In genomic region chr7:55502209-55502608, GRCh38 we compare ENCODE assay signal across 25 cellular contexts.
DNase-seq lines count a peak whose midpoint lies in the region; ATAC-seq lines count a peak whose summit lies in the region.
"Had no signal": no experiment of that assay in that cellular context is flagged by ENCODE, and none has a peak within 500 bp of the region (broad histone marks: within the 10 kb centered on the region; RNA-seq: fewer than 3 reads in every experiment).

No MANE protein-coding gene starts in this region.

- no peaks in the 10 kb centered on the region for H3K27me3 ChIP-seq in aorta (ENCODE audit: control insufficient read depth in 1 of 2, insufficient read depth in 2 of 2, low read length in 1 of 2)
- H3K27me3 ChIP-seq: BLaER1 had no signal

- H3K27ac ChIP-seq in aorta (ENCODE audit: low read depth in 1 of 2, low read length in 2 of 2), result no peak overlapping the region
- H3K27ac ChIP-seq: BLaER1, VCaP had no signal

- no peaks in the 10 kb centered on the region for H3K36me3 ChIP-seq in aorta (ENCODE audit: control insufficient read depth in 1 of 2, insufficient read depth in 2 of 2, low read length in 1 of 2)

- H3K4me1 Mint-ChIP-seq in stimulated activated naive B cell treated with anti-CD40 and anti-IgM and Interleukin-4, amounts not matched to agents 10 μg/mL and 1 μg/mL and 100 μg/mL, for 72 hours, result peaks cover 38 to 48% of the 10 kb centered on the region in 2 donors

- H3K4me3 Mint-ChIP-seq in stimulated activated naive B cell treated with anti-CD40 and anti-IgM and Interleukin-4, amounts not matched to agents 10 μg/mL and 1 μg/mL and 100 μg/mL, for 72 hours, result no peak overlapping the region
- H3K4me3 Mint-ChIP-seq: activated CD8-positive, alpha-beta T cell treated with anti-CD3 and anti-CD28 coated beads, Interleukin-2, amount 10 ng/mL, durations not matched to agents 7 days and 5 days; dendritic cell treated with granulocyte-macrophage colony-stimulating factor and Interleukin-4, amounts not matched to agents 40 ng/mL and 50 ng/mL, for 4 days; H9; nephron progenitor cell; T-helper 1 cell treated with Interleukin-12 subunit alpha and Interleukin-12 subunit beta and Interleukin-4 antibody, amounts not matched to agents 30 μg/mL and 1 μg/mL, for 36 hours had no signal

- peaks cover 42 to 68% of the 10 kb centered on the region in 2 donors for H3K36me3 Mint-ChIP-seq in stimulated activated naive B cell treated with anti-CD40 and anti-IgM and Interleukin-4, amounts not matched to agents 10 μg/mL and 1 μg/mL and 100 μg/mL, for 72 hours

- H3K27me3 Mint-ChIP-seq in stimulated activated naive B cell treated with anti-CD40 and anti-IgM and Interleukin-4, amounts not matched to agents 10 μg/mL and 1 μg/mL and 100 μg/mL, for 72 hours, result no peaks in the 10 kb centered on the region
- H3K27me3 Mint-ChIP-seq: dendritic cell treated with granulocyte-macrophage colony-stimulating factor and Interleukin-4, amounts not matched to agents 40 ng/mL and 50 ng/mL, for 4 days had no signal

- no peak for ATAC-seq in stimulated activated naive B cell treated with anti-CD40 and anti-IgM and Interleukin-4, amounts not matched to agents 10 μg/mL and 1 μg/mL and 100 μg/mL, for 72 hours (replicated peaks)
- ATAC-seq in aorta (ENCODE audit: low FRiP score), result no peak
- ATAC-seq: activated CD8-positive, alpha-beta T cell treated with anti-CD3 and anti-CD28 coated beads, Interleukin-2, amount 10 ng/mL, durations not matched to agents 7 days and 5 days; GM12878; HepG2; psoas muscle had no signal

- H3K9me3 ChIP-seq in aorta (ENCODE audit: control insufficient read depth, low read length), result no peaks in the 10 kb centered on the region
- H3K9me3 ChIP-seq: BLaER1, psoas muscle had no signal

- peak overlapping the region; percentile 14 for H3K27ac Mint-ChIP-seq in stimulated activated naive B cell treated with anti-CD40 and anti-IgM and Interleukin-4, amounts not matched to agents 10 μg/mL and 1 μg/mL and 100 μg/mL, for 72 hours
- H3K27ac Mint-ChIP-seq: activated CD8-positive, alpha-beta T cell treated with anti-CD3 and anti-CD28 coated beads, Interleukin-2, amount 10 ng/mL, durations not matched to agents 7 days and 5 days; dendritic cell treated with granulocyte-macrophage colony-stimulating factor and Interleukin-4, amounts not matched to agents 40 ng/mL and 50 ng/mL, for 4 days; H9; nephron progenitor cell had no signal

- H3K4me3 ChIP-seq in aorta (ENCODE audit: low read length in 2 of 2), result no peak overlapping the region
- H3K4me3 ChIP-seq: BLaER1, GM12878, psoas muscle had no signal

- WGBS in aorta, 2 donors, result 74 to 78% methylated on average over 9 of the region's 9 CpGs

- intact Hi-C loops in aorta (cut with DNase I), result no loop called here

- H3K9me3 Mint-ChIP-seq in stimulated activated naive B cell treated with anti-CD40 and anti-IgM and Interleukin-4, amounts not matched to agents 10 μg/mL and 1 μg/mL and 100 μg/mL, for 72 hours, result no peaks in the 10 kb centered on the region
- H3K9me3 Mint-ChIP-seq: dendritic cell treated with granulocyte-macrophage colony-stimulating factor and Interleukin-4, amounts not matched to agents 40 ng/mL and 50 ng/mL, for 4 days; H9; nephron progenitor cell; T-helper 1 cell treated with Interleukin-12 subunit alpha and Interleukin-12 subunit beta and Interleukin-4 antibody, amounts not matched to agents 30 μg/mL and 1 μg/mL, for 36 hours had no signal

- no peaks in the 10 kb centered on the region for H3K4me1 ChIP-seq in aorta (ENCODE audit: control insufficient read depth in 1 of 2, insufficient read depth in 2 of 2, low read length in 2 of 2)

- DNase-seq in NCI-H345 (lab: John Stamatoyannopoulos, UW) (peak; percentile 66), NCI-H345 treated with DMSO at 0.1 percent for 48 hours (lab: John Stamatoyannopoulos, UW; ENCODE audit: unreplicated experiment) (no peak), NCI-H748 treated with DMSO at 0.1 percent for 48 hours (lab: John Stamatoyannopoulos, UW) (peak; percentile 90), foreskin melanocyte (peak; percentile 75), aorta (no peak), NCI-H774 (lab: John Stamatoyannopoulos, UW) (no peak)
- DNase-seq in stimulated activated naive B cell treated with anti-CD40 and anti-IgM and Interleukin-4, amounts not matched to agents 10 μg/mL and 1 μg/mL and 100 μg/mL, for 72 hours, result no peak
- DNase-seq in stimulated activated CD4-positive, alpha-beta T cell treated with anti-CD3 and anti-CD28 coated beads, Interleukin-1b, Interleukin-23, amount 100 ng/mL, for 48 hours, result no peak
- DNase-seq: activated CD8-positive, alpha-beta T cell treated with anti-CD3 and anti-CD28 coated beads, Interleukin-2, amount 10 ng/mL, durations not matched to agents 7 days and 5 days; activated T-cell treated with anti-CD3 and anti-CD28 coated beads, Interleukin-2, amount 50 U/mL, for 48 hours; GF-D8; H9; mesendoderm; NCI-H187; nephron progenitor cell; psoas muscle; SHP77 treated with DMSO at 0.1 percent for 48 hours; small intestine; stimulated activated CD4-positive, alpha-beta T cell treated with anti-CD3 and anti-CD28 coated beads, Interleukin-4, amount 100 ng/mL, for 1 hour had no signal

Comparison
In these comparisons a context has a peak if more than half of its experiments do, and no peak if none do; other contexts are left out.
1. DNase-seq: peak in NCI-H345 (single experiment), NCI-H748 treated with DMSO at 0.1 percent for 48 hours (single experiment) and foreskin melanocyte (single experiment); none in NCI-H345 treated with DMSO at 0.1 percent for 48 hours (single experiment), stimulated activated naive B cell treated with anti-CD40 and anti-IgM and Interleukin-4, amounts not matched to agents 10 μg/mL and 1 μg/mL and 100 μg/mL, for 72 hours (single experiment), aorta (0 of 2), NCI-H774 (single experiment) and stimulated activated CD4-positive, alpha-beta T cell treated with anti-CD3 and anti-CD28 coated beads, Interleukin-1b, Interleukin-23, amount 100 ng/mL, for 48 hours (single experiment).